In genomic region chr10:92712016-92712889, GRCh38 we compare ENCODE assay signal across 16 cellular contexts. TPM values are rescaled to one million over a fixed set of nuclear protein-coding genes. Genes with fewer than 3 reads are reported as not detected.
A peak's percentile ranks its signal among the peaks of the same experiment; 100 is the strongest.
DNase-seq lines count a peak whose midpoint lies in the region; ATAC-seq, FAIRE-seq and TF ChIP-seq lines count a peak whose summit lies in the region.
"Had no signal": no experiment of that assay in that cellular context is flagged by ENCODE, and none has a peak within 500 bp of the region (broad histone marks: within the 10 kb centered on the region; RNA-seq: fewer than 3 reads in every experiment).

No MANE protein-coding gene starts in this region.

- H3K4me3 ChIP-seq in A549: no peak overlapping the region
- H3K4me3 ChIP-seq in GM12865 (ENCODE audit: low read depth, low read length): no peak overlapping the region
- H3K4me3 ChIP-seq in astrocyte (ENCODE audit: insufficient read depth, low read depth, low read length): no peak overlapping the region

- no peaks in the 10 kb centered on the region for H3K79me2 ChIP-seq in astrocyte (ENCODE audit: insufficient read depth, low read length)

- H2AFZ ChIP-seq in astrocyte (ENCODE audit: low read depth, low read length): no peak overlapping the region

- peaks cover 10% of the 10 kb centered on the region for H3K4me1 ChIP-seq in A549
- no peaks in the 10 kb centered on the region for H3K4me1 ChIP-seq in astrocyte (ENCODE audit: insufficient read depth, low read length)

- no peaks in the 10 kb centered on the region for H4K20me1 ChIP-seq in astrocyte (ENCODE audit: insufficient read depth, low read length)

- CTCF ChIA-PET in A549 (lab: Yijun Ruan, JAX): no interaction called here

- no peak for TF ChIP-seq RAD21 in A549 (conservative IDR thresholded peaks at IDR 0.05 in 1 of 2, IDR thresholded peaks at IDR 0.05 in 1 of 2)

- H3K9me3 ChIP-seq in A549 (peaks cover 10% of the 10 kb centered on the region; the same call in 2 of the 3 replicates), astrocyte (ENCODE audit: insufficient read depth, low read depth, low read length) (peaks cover 4% of the 10 kb centered on the region)
- H3K9me3 ChIP-seq: neutrophil had no signal

- no peak for FAIRE-seq in A549 (lab: Jason Lieb, UNC)
- FAIRE-seq in astrocyte (lab: Jason Lieb, UNC): no peak

- no peaks in the 10 kb centered on the region for H3K36me3 Mint-ChIP-seq in astrocyte (ENCODE audit: low read depth, unreplicated experiment)
- H3K36me3 Mint-ChIP-seq: CD8-positive, alpha-beta T cell had no signal

- no peak for TF ChIP-seq EP300 in A549 (IDR thresholded peaks at IDR 0.05)

- 0 out of 6 replicates have a peak, but pooled peaks of 1 of the 2 experiments have one; percentile 25 for ATAC-seq in A549
- ATAC-seq in HG03159 (IDR thresholded peaks at IDR 0.05; ENCODE audit: unreplicated experiment): no peak
- no peak for ATAC-seq in HG02642 (IDR thresholded peaks at IDR 0.05; ENCODE audit: poor library complexity, unreplicated experiment)
- ATAC-seq in HG02571 (IDR thresholded peaks at IDR 0.05; ENCODE audit: unreplicated experiment): no peak
- ATAC-seq: CD8-positive, alpha-beta T cell; left colon; Panc1 had no signal

- H3K4me1 Mint-ChIP-seq in astrocyte (ENCODE audit: low read depth, unreplicated experiment): peaks cover 8% of the 10 kb centered on the region

- peaks cover 2% of the 10 kb centered on the region for H3K27me3 Mint-ChIP-seq in astrocyte (ENCODE audit: low read depth, unreplicated experiment)

- TF ChIP-seq CTCF in A549 (IDR thresholded peaks at IDR 0.05) (no peak), GM12865 (IDR thresholded peaks at IDR 0.05; ENCODE audit: insufficient read depth, low read depth, low read length, missing control alignments) (no peak), astrocyte (IDR thresholded peaks at IDR 0.05; ENCODE audit: insufficient read depth, low read depth, low read length) (no peak)

- H3K27ac ChIP-seq in A549 (no peak overlapping the region), astrocyte (ENCODE audit: low read depth, low read length) (no peak overlapping the region)
- H3K27ac ChIP-seq: neutrophil had no signal

- 79% methylated on average over 10 of the region's 10 CpGs for WGBS in A549 (ENCODE audit: missing lambda C conversion rate)

- H3K36me3 ChIP-seq in astrocyte (ENCODE audit: insufficient read depth, low read length): no peaks in the 10 kb centered on the region
- H3K36me3 ChIP-seq: neutrophil had no signal

- no peak overlapping the region for H3K27ac Mint-ChIP-seq in astrocyte (ENCODE audit: unreplicated experiment)
- H3K27ac Mint-ChIP-seq: CD8-positive, alpha-beta T cell had no signal

- H3K27me3 ChIP-seq in astrocyte (ENCODE audit: insufficient read depth, low read length): no peaks in the 10 kb centered on the region
- H3K27me3 ChIP-seq: neutrophil had no signal

- POLR2A ChIA-PET in A549 (lab: Yijun Ruan, JAX): no interaction called here

- TF ChIP-seq POLR2A in A549 (IDR thresholded peaks at IDR 0.05; ENCODE audit: low read length): no peak

- DNase-seq in A549 (ENCODE audit: low read depth in 1 of 2, low spot score in 1 of 2) (no peak), GM12865 (ENCODE audit: low read depth) (peak; percentile 34), NCI-H2029 (lab: John Stamatoyannopoulos, UW) (peak; percentile 18), astrocyte (ENCODE audit: low read depth) (peak; percentile 66), HuH-7.5 (ENCODE audit: low spot score) (no peak)
- DNase-seq: activated T-cell treated with anti-CD3 and anti-CD28 coated beads for 4 hours; CD8-positive, alpha-beta T cell; left colon; NCI-H1694; stimulated activated CD4-positive, alpha-beta T cell treated with anti-CD3 and anti-CD28 coated beads, Interleukin-15, amount 100 ng/mL, for 24 hours; stimulated activated CD8-positive, alpha-beta memory T cell treated with anti-CD3 and anti-CD28 coated beads, Interleukin-4, amount 100 ng/mL, for 48 hours had no signal

- H3K9me3 Mint-ChIP-seq in astrocyte (ENCODE audit: unreplicated experiment): peaks cover 4% of the 10 kb centered on the region
- H3K9me3 Mint-ChIP-seq: CD8-positive, alpha-beta T cell had no signal

- H3K4me3 Mint-ChIP-seq in astrocyte (ENCODE audit: unreplicated experiment): no peak overlapping the region
- H3K4me3 Mint-ChIP-seq: CD8-positive, alpha-beta T cell had no signal

- peak overlapping the region; percentile 25; the same call in 1 of the 3 replicates for H3K4me2 ChIP-seq in A549
- peak overlapping the region; percentile 1 for H3K4me2 ChIP-seq in astrocyte (ENCODE audit: low read length)

- no peak overlapping the region for H3K9ac ChIP-seq in astrocyte (ENCODE audit: low read length)

TF ChIP-seq in A549, 52 proteins besides CTCF, POLR2A, EP300 and RAD21:
- TF ChIP-seq ESRRA (IDR thresholded peaks at IDR 0.05; ENCODE audit: borderline replicate concordance, low read length) (no peak), TP53 (CRISPR knock-in tag; IDR thresholded peaks at IDR 0.05) (no peak), HOXA7 (CRISPR knock-in tag; IDR thresholded peaks at IDR 0.05) (no peak)
- TF ChIP-seq, protein P1, sequence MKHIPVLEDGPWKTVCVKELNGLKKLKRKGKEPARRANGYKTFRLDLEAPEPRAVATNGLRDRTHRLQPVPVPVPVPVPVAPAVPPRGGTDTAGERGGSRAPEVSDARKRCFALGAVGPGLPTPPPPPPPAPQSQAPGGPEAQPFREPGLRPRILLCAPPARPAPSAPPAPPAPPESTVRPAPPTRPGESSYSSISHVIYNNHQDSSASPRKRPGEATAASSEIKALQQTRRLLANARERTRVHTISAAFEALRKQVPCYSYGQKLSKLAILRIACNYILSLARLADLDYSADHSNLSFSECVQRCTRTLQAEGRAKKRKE (CRISPR knock-in tag; IDR thresholded peaks at IDR 0.05; ENCODE audit: low read depth): no peak
- TF ChIP-seq, protein P2, sequence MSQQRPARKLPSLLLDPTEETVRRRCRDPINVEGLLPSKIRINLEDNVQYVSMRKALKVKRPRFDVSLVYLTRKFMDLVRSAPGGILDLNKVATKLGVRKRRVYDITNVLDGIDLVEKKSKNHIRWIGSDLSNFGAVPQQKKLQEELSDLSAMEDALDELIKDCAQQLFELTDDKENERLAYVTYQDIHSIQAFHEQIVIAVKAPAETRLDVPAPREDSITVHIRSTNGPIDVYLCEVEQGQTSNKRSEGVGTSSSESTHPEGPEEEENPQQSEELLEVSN (IDR thresholded peaks at IDR 0.05; ENCODE audit: borderline replicate concordance, low read depth): no peak

RNA-seq across cellular contexts. Expression of gene HHEX, which starts 22.5 kb away (rescaled TPM):
- 25.2 and 28.1 TPM in 2 replicates for polyA plus RNA-seq in A549 (2011; rRNA removed)
- 10.8 and 11.3 TPM in 2 replicates for polyA plus RNA-seq in A549 (2012; cell fraction: cytosol; rRNA removed)
- polyA plus RNA-seq in A549 (2012; cell fraction: nucleus; rRNA removed): 17.5 and 24.0 TPM in 2 replicates
- polyA plus RNA-seq in A549 (2017; fragmentation: RNase III; extraction: RNeasy Plus Mini Kit Qiagen cat#74134 plus additional on column Dnase treatment): 16.0 to 18.4 TPM (median 18.1 TPM) in 3 replicates
- polyA minus RNA-seq in A549 (2011; rRNA and poly(A)+ RNA removed): 10.9 and 12.0 TPM in 2 replicates
- total RNA-seq in astrocyte: not detected in 2 replicates

Comparison
In these comparisons a context has a peak if more than half of its experiments do, and no peak if none do; other contexts are left out.
1. DNase-seq: peak in GM12865 (single experiment), NCI-H2029 (single experiment) and astrocyte (single experiment); none in A549 (0 of 2) and HuH-7.5 (single experiment).